ENCODE assay signal across 17 cellular contexts in the genomic region with DNA sequence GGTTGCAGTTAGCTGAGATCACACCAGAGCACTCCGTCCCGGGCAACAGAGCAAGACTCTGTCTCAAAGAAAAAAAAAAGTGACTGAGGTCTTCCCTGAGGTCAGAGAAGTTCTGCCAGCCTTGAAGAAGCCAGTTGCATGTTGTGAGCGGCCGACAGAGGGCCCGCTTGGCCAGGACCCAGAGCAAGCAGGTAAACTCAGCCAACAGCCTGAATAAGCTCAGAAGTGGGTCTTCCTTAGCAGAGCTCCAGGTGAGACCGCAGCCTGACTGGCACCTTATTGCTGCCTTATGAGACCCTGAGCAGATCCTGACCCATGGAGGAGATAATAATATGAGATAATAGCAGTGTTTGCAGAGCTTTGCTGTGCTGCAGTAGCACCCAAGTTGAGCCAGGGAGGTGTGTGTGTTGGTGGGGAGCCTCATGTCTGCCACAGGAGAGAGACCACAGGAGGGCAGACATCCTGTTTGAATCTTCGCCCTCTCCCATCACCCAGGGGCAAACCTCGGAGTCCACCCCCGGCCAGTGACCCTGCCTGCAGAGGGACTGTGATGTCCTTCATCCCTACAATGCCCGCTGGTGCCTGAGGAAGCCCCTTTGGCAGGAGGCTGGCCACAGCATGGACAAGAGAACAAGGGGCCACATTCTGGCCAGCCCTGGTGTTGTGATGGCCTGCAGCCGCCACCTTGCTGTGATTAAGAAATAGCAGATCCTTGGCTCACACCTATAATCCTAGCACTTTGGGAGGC. TPM values are rescaled to one million over a fixed set of nuclear protein-coding genes. Genes with fewer than 3 reads are reported as not detected.
DNase-seq lines count a peak whose midpoint lies in the region; ATAC-seq and TF ChIP-seq lines count a peak whose summit lies in the region.
"Had no signal": no experiment of that assay in that cellular context is flagged by ENCODE, and none has a peak within 500 bp of the region (broad histone marks: within the 10 kb centered on the region; RNA-seq: fewer than 3 reads in every experiment).

No MANE protein-coding gene starts in this region.

- peaks cover 18 to 24% of the 10 kb centered on the region in 2 donors for H3K36me3 ChIP-seq in stomach smooth muscle (ENCODE audit: control insufficient read depth in 2 of 2, insufficient read depth in 2 of 2, low read length in 2 of 2)

- no peak overlapping the region for H3K4me3 ChIP-seq in stomach smooth muscle (ENCODE audit: low read length in 2 of 2)
- H3K4me3 ChIP-seq: smooth muscle cell had no signal

- H3K9ac ChIP-seq in stomach smooth muscle (ENCODE audit: low read length in 2 of 2): no peak overlapping the region
- H3K9ac ChIP-seq: SK-N-SH had no signal

- ATAC-seq in foreskin keratinocyte: no peak
- ATAC-seq: left cardiac atrium; natural killer cell treated with Interleukin-12 subunit alpha and Interleukin-12 subunit beta and Interleukin-15 and Interleukin-18, amount 100 ng/mL, for 72 hours had no signal

- H3K4me1 ChIP-seq in foreskin keratinocyte (no peaks in the 10 kb centered on the region), stomach smooth muscle (ENCODE audit: control insufficient read depth, insufficient read depth, low read length) (peaks cover 70% of the 10 kb centered on the region)

- H3K27ac ChIP-seq in foreskin keratinocyte (no peak overlapping the region), stomach smooth muscle (ENCODE audit: low read length) (peak overlapping the region; percentile 53)

- H3K9me3 ChIP-seq in stomach smooth muscle (ENCODE audit: control insufficient read depth in 2 of 2, low read length in 2 of 2): no peaks in the 10 kb centered on the region
- H3K9me3 ChIP-seq: SK-N-SH had no signal

- TF ChIP-seq CTCF in foreskin keratinocyte (conservative IDR thresholded peaks at IDR 0.05): peak; percentile 49

- peaks cover 21% of the 10 kb centered on the region for H3K27me3 ChIP-seq in foreskin keratinocyte
- no peaks in the 10 kb centered on the region for H3K27me3 ChIP-seq in stomach smooth muscle (ENCODE audit: control insufficient read depth in 1 of 2, insufficient read depth in 2 of 2, low read length in 2 of 2)

- DNase-seq in activated CD8-positive, alpha-beta memory T cell treated with anti-CD3 and anti-CD28 coated beads for 24 hours: peak; percentile 42
- DNase-seq in activated CD8-positive, alpha-beta memory T cell treated with anti-CD3 and anti-CD28 coated beads, Interleukin-2, amount 50 U/mL, for 4 hours: no peak
- DNase-seq in OCI-M1 (lab: John Stamatoyannopoulos, UW): peak; percentile 18
- no peak for DNase-seq in foreskin keratinocyte
- no peak for DNase-seq in effector CD4-positive, alpha-beta T cell
- DNase-seq in stimulated activated CD8-positive, alpha-beta memory T cell treated with anti-CD3 and anti-CD28 coated beads, Interleukin-4, amount 100 ng/mL, for 48 hours: no peak
- DNase-seq in CD1c-positive myeloid dendritic cell (ENCODE audit: extremely low spot score): no peak
- DNase-seq: foreskin melanocyte, left cardiac atrium, NCI-H1105 treated with DMSO at 0.1 percent for 48 hours, NCI-H510A treated with DMSO at 0.1 percent for 48 hours, SK-N-SH, trophoblast cell had no signal

RNA-seq across cellular contexts. Expression of a gene that starts 10.8 kb away (rescaled TPM):
- total RNA-seq in foreskin keratinocyte: not detected in 2 replicates
- polyA plus RNA-seq in foreskin keratinocyte: not detected in 2 replicates
- total RNA-seq: H4, left cardiac atrium had no signal
- polyA plus RNA-seq: SK-N-SH had no signal

Comparison
In these comparisons a context has a peak if more than half of its experiments do, and no peak if none do; other contexts are left out.
1. DNase-seq: peak in activated CD8-positive, alpha-beta memory T cell treated with anti-CD3 and anti-CD28 coated beads for 24 hours (single experiment) and OCI-M1 (single experiment); none in activated CD8-positive, alpha-beta memory T cell treated with anti-CD3 and anti-CD28 coated beads, Interleukin-2, amount 50 U/mL, for 4 hours (single experiment), foreskin keratinocyte (0 of 2), effector CD4-positive, alpha-beta T cell (single experiment), stimulated activated CD8-positive, alpha-beta memory T cell treated with anti-CD3 and anti-CD28 coated beads, Interleukin-4, amount 100 ng/mL, for 48 hours (single experiment) and CD1c-positive myeloid dendritic cell (single experiment).